ENCODE assay signal across 11 cellular contexts in genomic region chr12:121568971-121569808, GRCh38. TPM values are rescaled to one million over a fixed set of nuclear protein-coding genes. Genes with fewer than 3 reads are reported as not detected.
DNase-seq lines count a peak whose midpoint lies in the region; TF ChIP-seq lines count a peak whose summit lies in the region.
"Had no signal": no experiment of that assay in that cellular context is flagged by ENCODE, and none has a peak within 500 bp of the region (broad histone marks: within the 10 kb centered on the region; RNA-seq: fewer than 3 reads in every experiment).

No MANE protein-coding gene starts in this region.

- peaks cover 2% of the 10 kb centered on the region for H3K4me1 Mint-ChIP-seq in progenitor cell of endocrine pancreas (ENCODE audit: low read depth)

- H3K9me3 Mint-ChIP-seq in progenitor cell of endocrine pancreas (ENCODE audit: low read depth) = no peaks in the 10 kb centered on the region

- peak; percentile 45 for DNase-seq in EH (ENCODE audit: low read depth)
- peak; percentile 11 for DNase-seq in amniotic epithelial cell (ENCODE audit: low read depth)
- DNase-seq in hepatic stellate cell (ENCODE audit: low spot score) = peak; percentile 60
- no peak for DNase-seq in progenitor cell of endocrine pancreas (ENCODE audit: low spot score, unreplicated experiment)
- DNase-seq in activated CD8-positive, alpha-beta memory T cell treated with anti-CD3 and anti-CD28 coated beads, Interleukin-2, amount 50 U/mL, for 4 hours = no peak
- DNase-seq in NCI-H1105 (lab: John Stamatoyannopoulos, UW) = no peak
- no peak for DNase-seq in NCI-H187 (lab: John Stamatoyannopoulos, UW)
- no peak for DNase-seq in iPS-NIHi7 (ENCODE audit: extremely low spot score)
- DNase-seq: activated CD4-positive, alpha-beta T cell treated with anti-CD3 and anti-CD28 coated beads for 1 hour; activated naive CD4-positive, alpha-beta T cell treated with anti-CD3 and anti-CD28 coated beads, Interleukin-2, amount 50 U/mL, for 16 hours; NCI-H146 had no signal

- no peak for TF ChIP-seq CTCF in progenitor cell of endocrine pancreas (IDR thresholded peaks at IDR 0.05; ENCODE audit: unreplicated experiment)

- no peak overlapping the region for H3K4me3 Mint-ChIP-seq in progenitor cell of endocrine pancreas (ENCODE audit: low read depth)

- H3K36me3 Mint-ChIP-seq in progenitor cell of endocrine pancreas (ENCODE audit: insufficient read depth) = peaks cover 23% of the 10 kb centered on the region

- no peaks in the 10 kb centered on the region for H3K27me3 Mint-ChIP-seq in progenitor cell of endocrine pancreas

- H3K27ac Mint-ChIP-seq in progenitor cell of endocrine pancreas = peak overlapping the region; percentile 16

RNA-seq across cellular contexts. Expression of gene KDM2B, which starts 11.6 kb away (rescaled TPM):
- total RNA-seq in progenitor cell of endocrine pancreas = 74.0 and 79.2 TPM in 2 replicates

RNA-seq across cellular contexts. Expression of gene ORAI1, which starts 57.1 kb away (rescaled TPM):
- 18.9 and 19.3 TPM in 2 replicates for total RNA-seq in progenitor cell of endocrine pancreas

Comparison
In these comparisons a context has a peak if more than half of its experiments do, and no peak if none do; other contexts are left out.
1. DNase-seq: peak in EH (single experiment), amniotic epithelial cell (single experiment) and hepatic stellate cell (single experiment); none in progenitor cell of endocrine pancreas (single experiment), activated CD8-positive, alpha-beta memory T cell treated with anti-CD3 and anti-CD28 coated beads, Interleukin-2, amount 50 U/mL, for 4 hours (single experiment), NCI-H1105 (single experiment), NCI-H187 (0 of 2) and iPS-NIHi7 (single experiment).